In genomic region chr1:173504268-173504667, GRCh38 we compare ENCODE assay signal across 1 cellular context.
TF ChIP-seq lines count a peak whose summit lies in the region.

No MANE protein-coding gene starts in this region.

TF ChIP-seq in HEK293, 187 proteins besides CTCF, POLR2A, EP300 and RAD21 (continued from another document):
- 0 out of 2 replicates have a peak, but pooled peaks have one; percentile 31 for TF ChIP-seq ZNF692 (tag by site-specific recombination; IDR thresholded peaks at IDR 0.05)
- TF ChIP-seq PRDM4 (tag by site-specific recombination; IDR thresholded peaks at IDR 0.05), result no peak
- peak; percentile 42; the same call in 1 of the 2 replicates for TF ChIP-seq ZNF629 (tag by site-specific recombination; IDR thresholded peaks at IDR 0.05)
- no peak for TF ChIP-seq ZNF664 (tag by site-specific recombination; IDR thresholded peaks at IDR 0.05)
- TF ChIP-seq GLIS2 (tag by site-specific recombination; IDR thresholded peaks at IDR 0.05), result no peak
- no peak for TF ChIP-seq ZNF292 (tag by site-specific recombination; IDR thresholded peaks at IDR 0.05; ENCODE audit: borderline replicate concordance, low read depth)
- peak; percentile 31; the same call in 1 of the 2 replicates for TF ChIP-seq PRDM10 (tag by site-specific recombination; IDR thresholded peaks at IDR 0.05)
- peak; percentile 31; the same call in 1 of the 2 replicates for TF ChIP-seq ZIC2 (tag by site-specific recombination; IDR thresholded peaks at IDR 0.05)
- no peak for TF ChIP-seq ZNF157 (tag by site-specific recombination; IDR thresholded peaks at IDR 0.05)
- peak; percentile 50; the same call in 1 of the 2 replicates for TF ChIP-seq ZNF843 (tag by site-specific recombination; IDR thresholded peaks at IDR 0.05)
